Comparison of ENCODE assay signal across 1 cellular context in genomic region chr12:87304406-87304805, GRCh38.
TF ChIP-seq lines count a peak whose summit lies in the region.

No MANE protein-coding gene starts in this region.

TF ChIP-seq in WTC11, 78 proteins besides CTCF, POLR2A, EP300 and RAD21:
- TF ChIP-seq FOXP1 (CRISPR knock-in tag; IDR thresholded peaks at IDR 0.05; ENCODE audit: borderline replicate concordance) = no peak
- no peak for TF ChIP-seq ELF4 (CRISPR knock-in tag; IDR thresholded peaks at IDR 0.05; ENCODE audit: low read depth)
- no peak for TF ChIP-seq ARID4B (CRISPR knock-in tag; IDR thresholded peaks at IDR 0.05; ENCODE audit: borderline replicate concordance)
- TF ChIP-seq IRF1 (CRISPR knock-in tag; IDR thresholded peaks at IDR 0.05) = no peak
- TF ChIP-seq ZNF532 (CRISPR knock-in tag; IDR thresholded peaks at IDR 0.05; ENCODE audit: borderline replicate concordance) = no peak
- no peak for TF ChIP-seq CREB1 (CRISPR knock-in tag; IDR thresholded peaks at IDR 0.05)
- no peak for TF ChIP-seq SMAD4 (CRISPR knock-in tag; IDR thresholded peaks at IDR 0.05)
- no peak for TF ChIP-seq ESRRA (CRISPR knock-in tag; IDR thresholded peaks at IDR 0.05; ENCODE audit: borderline replicate concordance)
- no peak for TF ChIP-seq ZNF671 (CRISPR knock-in tag; IDR thresholded peaks at IDR 0.05)
- TF ChIP-seq ZNF317 (CRISPR knock-in tag; IDR thresholded peaks at IDR 0.05; ENCODE audit: borderline replicate concordance, low read depth) = no peak
